In the genomic region with DNA sequence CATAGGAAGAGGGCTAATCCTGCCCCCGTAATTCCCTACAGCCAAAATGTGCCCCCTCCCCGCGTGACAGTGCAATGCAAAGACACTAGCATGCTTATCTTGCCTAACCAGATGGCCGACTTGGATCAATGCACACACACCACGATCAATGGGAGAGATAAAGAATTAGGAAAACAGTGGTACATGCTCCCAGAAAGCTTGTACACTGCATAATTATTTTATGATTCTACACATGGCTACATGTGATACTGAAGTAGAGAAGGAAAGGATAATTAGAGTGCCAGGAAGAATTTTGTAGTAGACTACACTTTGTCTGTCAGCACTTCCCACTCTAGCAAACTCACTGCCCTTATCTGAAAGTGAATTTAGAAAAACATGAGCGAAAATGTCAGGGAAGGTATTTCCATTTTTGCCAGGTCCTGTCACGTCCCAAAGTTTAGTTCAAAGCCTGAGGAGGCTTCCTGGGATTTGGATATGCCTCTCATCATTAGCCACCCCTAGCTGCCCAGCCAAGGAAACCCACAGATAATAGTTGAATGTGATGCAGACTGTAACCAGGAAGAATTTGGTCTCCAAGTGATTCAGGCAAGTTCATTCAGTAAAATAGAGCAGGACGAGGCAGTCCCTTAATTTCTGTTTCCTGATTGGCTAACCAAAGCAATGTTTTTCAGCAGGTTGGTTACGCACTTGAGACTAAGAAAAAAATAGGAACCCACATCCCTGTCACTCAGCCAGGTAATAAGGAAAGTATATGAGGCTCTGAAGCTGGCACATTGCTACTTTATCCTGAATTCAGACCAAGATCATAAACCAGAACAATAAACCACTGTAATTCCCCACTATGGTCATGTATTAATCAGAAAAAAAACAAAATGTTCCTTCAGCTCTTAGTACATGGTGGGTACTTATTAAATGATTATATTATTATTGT, we compare ENCODE assay signal across 18 cellular contexts.
A peak's percentile ranks its signal among the peaks of the same experiment; 100 is the strongest.
DNase-seq lines count a peak whose midpoint lies in the region; ATAC-seq, FAIRE-seq and TF ChIP-seq lines count a peak whose summit lies in the region.
"Had no signal": no experiment of that assay in that cellular context is flagged by ENCODE, and none has a peak within 500 bp of the region (broad histone marks: within the 10 kb centered on the region; RNA-seq: fewer than 3 reads in every experiment).

No MANE protein-coding gene starts in this region.

- no peak overlapping the region for H3K18ac ChIP-seq in H1 (ENCODE audit: extremely low read depth, low read length)

- TF ChIP-seq RAD21 in H1 (IDR thresholded peaks at IDR 0.05 in 1 of 2, conservative IDR thresholded peaks at IDR 0.05 in 1 of 2; ENCODE audit: low read depth in 2 of 2, low read length in 2 of 2): no peak

- H2BK120ac ChIP-seq in H1 (replicated peaks; ENCODE audit: low read depth, low read length): no peak overlapping the region

- no peak for TF ChIP-seq POLR2A in H1 (IDR thresholded peaks at IDR 0.05; ENCODE audit: control extremely low read depth in 1 of 2, low read depth in 2 of 2, low read length in 2 of 2)

- TF ChIP-seq EP300 in H1 (IDR thresholded peaks at IDR 0.05; ENCODE audit: borderline replicate concordance in 1 of 2, low read depth in 2 of 2, low read length in 2 of 2): no peak

- no peak overlapping the region for H3K4me3 ChIP-seq in H1 (ENCODE audit: extremely low read depth in 1 of 4, insufficient read depth in 2 of 4, low read depth in 3 of 4, low read length in 4 of 4)
- H3K4me3 ChIP-seq: A549, gastroesophageal sphincter, transverse colon had no signal

- H3K23ac ChIP-seq in H1 (ENCODE audit: insufficient read length): no peak overlapping the region

- H3K4me1 ChIP-seq in H1 (replicated peaks in 1 of 4; ENCODE audit: control insufficient read depth in 3 of 4, insufficient read depth in 4 of 4, low read length in 3 of 4): peaks cover 0 to 9% (median 3%) of the 10 kb centered on the region in 4 experiments; a peak in 2 of 7 replicates
- H3K4me1 ChIP-seq: A549, gastroesophageal sphincter had no signal

- TF ChIP-seq CTCF in H1 (IDR thresholded peaks at IDR 0.05; ENCODE audit: control extremely low read depth in 1 of 3, insufficient read depth in 1 of 3, low read depth in 1 of 3, low read length in 3 of 3): no peak

- POLR2A ChIA-PET in H1 (lab: Charles Lee; ENCODE audit: partially characterized antibody): no interaction called here

- no peaks in the 10 kb centered on the region for H3K27me3 ChIP-seq in H1 (replicated peaks in 1 of 4; ENCODE audit: control insufficient read depth in 3 of 4, extremely low read depth in 1 of 4, insufficient read depth in 3 of 4, low read length in 3 of 4)
- H3K27me3 ChIP-seq: gastroesophageal sphincter, transverse colon had no signal

- no peak overlapping the region for H3K56ac ChIP-seq in H1 (replicated peaks; ENCODE audit: insufficient read length, low read depth, low read length)

- H3K9ac ChIP-seq in H1 (replicated peaks in 1 of 4; ENCODE audit: extremely low read depth in 1 of 4, low read depth in 3 of 4, low read length in 3 of 4): no peak overlapping the region

- CTCF ChIA-PET in H1 (lab: Charles Lee; ENCODE audit: partially characterized antibody): interaction anchor here (1.0 to 1.6 kb wide), 5 partner anchors 16 to 369 kb away, joined by 3 to 6 read pairs (median 4); no protein-coding TSS in a partner anchor

- H2BK15ac ChIP-seq in H1 (ENCODE audit: low read length): no peak overlapping the region

- no peak overlapping the region for H4K8ac ChIP-seq in H1 (ENCODE audit: extremely low read depth, insufficient read depth, low read length)

- H3K79me2 ChIP-seq in H1 (ENCODE audit: control insufficient read depth in 1 of 2, insufficient read depth in 2 of 2, low read length in 2 of 2): no peaks in the 10 kb centered on the region

- no peaks in the 10 kb centered on the region for H4K20me1 ChIP-seq in H1 (replicated peaks in 1 of 2; ENCODE audit: control insufficient read depth in 1 of 2, insufficient read depth in 2 of 2, low read length in 2 of 2)

- peaks cover 0 to 2% (median 0%) of the 10 kb centered on the region in 4 experiments; a peak in 2 of 8 replicates for H3K36me3 ChIP-seq in H1 (ENCODE audit: control insufficient read depth in 2 of 4, insufficient read depth in 4 of 4, low read length in 3 of 4)
- H3K36me3 ChIP-seq: gastroesophageal sphincter, transverse colon had no signal

- H3K27ac ChIP-seq in H1 (ENCODE audit: low read depth, low read length): no peak overlapping the region
- H3K27ac ChIP-seq: A549, gastroesophageal sphincter, transverse colon had no signal

- peaks cover 0 to 13% of the 10 kb centered on the region in 2 experiments; a peak in 3 of 4 replicates for H3K9me3 ChIP-seq in H1 (ENCODE audit: insufficient read depth in 2 of 2, low read depth in 1 of 2, low read length in 1 of 2)

- H3K23me2 ChIP-seq in H1 (ENCODE audit: low read depth, low read length): no peaks in the 10 kb centered on the region

- no peak overlapping the region for H3K4ac ChIP-seq in H1 (replicated peaks; ENCODE audit: insufficient read length, low read depth, low read length)

- no peak overlapping the region; the same call in 1 of the 2 replicates for H2AFZ ChIP-seq in H1 (ENCODE audit: low read length)

- WGBS in H1 (ENCODE audit: extremely low coverage in 1 of 2, insufficient coverage in 1 of 2, insufficient read length in 1 of 2, insufficient replicate concordance in 2 of 2, low coverage in 1 of 2, low lambda C conversion rate in 2 of 2, missing lambda C conversion rate in 1 of 2), 2 experiments: 82% methylated on average over 9 of the region's 9 CpGs; no CpG with 5 or more reads in 1 of the 2 experiments

- no peaks in the 10 kb centered on the region for H3K79me1 ChIP-seq in H1 (ENCODE audit: low read depth, low read length)

- no peak for ATAC-seq in GM21528 (IDR thresholded peaks at IDR 0.05; ENCODE audit: low FRiP score, unreplicated experiment)
- ATAC-seq in HG02840 (IDR thresholded peaks at IDR 0.05; ENCODE audit: low FRiP score, unreplicated experiment): no peak
- ATAC-seq: A549, gastroesophageal sphincter had no signal

- no peak overlapping the region for H2BK5ac ChIP-seq in H1 (ENCODE audit: low read depth, low read length)

- FAIRE-seq in H1 (lab: Jason Lieb, UNC): no peak
- FAIRE-seq: A549, GM12891 had no signal

- no peak overlapping the region for H4K5ac ChIP-seq in H1 (ENCODE audit: insufficient read length, low read depth, low read length)

- peak; percentile 77 for DNase-seq in NCI-H2107 treated with DMSO at 0.1 percent for 48 hours (lab: John Stamatoyannopoulos, UW; ENCODE audit: unreplicated experiment)
- DNase-seq in NCI-H2107 (lab: John Stamatoyannopoulos, UW): no peak
- peak; percentile 100 for DNase-seq in NCI-H82 (lab: John Stamatoyannopoulos, UW)
- DNase-seq in H1 (ENCODE audit: low read depth in 1 of 2, low spot score in 2 of 2): no peak
- DNase-seq in activated T-cell treated with anti-CD3 and anti-CD28 coated beads, Interleukin-2, amount 50 U/mL, for 48 hours: no peak
- no peak for DNase-seq in AG08396 (ENCODE audit: low spot score)
- DNase-seq: activated CD4-positive, alpha-beta T cell treated with anti-CD3 and anti-CD28 coated beads for 1 hour; activated naive CD4-positive, alpha-beta T cell treated with Interleukin-2 at 50 U/mL for 16 hours; CD4-positive, CD25-positive, alpha-beta regulatory T cell; NCI-H2029 treated with DMSO at 0.1 percent for 48 hours; nephron progenitor cell; stimulated activated naive CD4-positive, alpha-beta T cell; transverse colon had no signal

- no peak overlapping the region for H4K91ac ChIP-seq in H1 (replicated peaks; ENCODE audit: insufficient read length, low read length)

- H2BK12ac ChIP-seq in H1 (ENCODE audit: low read depth, low read length): no peak overlapping the region

- no peak overlapping the region for H3K4me2 ChIP-seq in H1 (ENCODE audit: insufficient read depth in 1 of 2, low read depth in 2 of 2, low read length in 2 of 2)
- H3K4me2 ChIP-seq: A549 had no signal

- H2BK20ac ChIP-seq in H1 (ENCODE audit: low read length): no peak overlapping the region

- no peak overlapping the region; the same call in 1 of the 2 replicates for H2AK5ac ChIP-seq in H1 (ENCODE audit: low read depth, low read length)

- H3K14ac ChIP-seq in H1 (ENCODE audit: insufficient read length): no peak overlapping the region

TF ChIP-seq in H1, 55 proteins besides CTCF, POLR2A, EP300 and RAD21 (continues in another document):
- no peak for TF ChIP-seq HDAC6 (IDR thresholded peaks at IDR 0.05; ENCODE audit: low read depth, low read length)

Comparison
In these comparisons a context has a peak if more than half of its experiments do, and no peak if none do; other contexts are left out.
1. DNase-seq: peak in NCI-H2107 treated with DMSO at 0.1 percent for 48 hours (single experiment) and NCI-H82 (single experiment); none in NCI-H2107 (single experiment), H1 (0 of 2), activated T-cell treated with anti-CD3 and anti-CD28 coated beads, Interleukin-2, amount 50 U/mL, for 48 hours (0 of 2) and AG08396 (single experiment).